In genomic region chr20:50416269-50416863, GRCh38 we compare ENCODE assay signal across 11 cellular contexts.
A peak's percentile ranks its signal among the peaks of the same experiment; 100 is the strongest.
DNase-seq lines count a peak whose midpoint lies in the region; ATAC-seq and TF ChIP-seq lines count a peak whose summit lies in the region.
"Had no signal": no experiment of that assay in that cellular context is flagged by ENCODE, and none has a peak within 500 bp of the region (broad histone marks: within the 10 kb centered on the region; RNA-seq: fewer than 3 reads in every experiment).

No MANE protein-coding gene starts in this region.

- POLR2A ChIA-PET in WTC11 (lab: Charles Lee), result no interaction called here
- POLR2A ChIA-PET in activated CD8-positive, alpha-beta T cell treated with anti-CD3 and anti-CD28 coated beads, Interleukin-2, amount 10 ng/mL, durations not matched to agents 7 days and 5 days (lab: Charles Lee), result no interaction called here

- H3K27ac Mint-ChIP-seq in WTC11, result no peak overlapping the region
- peak overlapping the region; percentile 86 for H3K27ac Mint-ChIP-seq in type B pancreatic cell
- H3K27ac Mint-ChIP-seq in activated CD8-positive, alpha-beta T cell treated with anti-CD3 and anti-CD28 coated beads, Interleukin-2, amount 10 ng/mL, durations not matched to agents 7 days and 5 days, result no peak overlapping the region
- H3K27ac Mint-ChIP-seq: activated CD8-positive, alpha-beta memory T cell treated with anti-CD3 and anti-CD28 coated beads, Interleukin-2, amount 10 ng/mL, durations not matched to agents 7 days and 5 days had no signal

- peaks cover 12% of the 10 kb centered on the region for H3K36me3 Mint-ChIP-seq in WTC11
- H3K36me3 Mint-ChIP-seq in type B pancreatic cell, result peaks cover 4% of the 10 kb centered on the region
- no peaks in the 10 kb centered on the region for H3K36me3 Mint-ChIP-seq in activated CD8-positive, alpha-beta T cell treated with anti-CD3 and anti-CD28 coated beads, Interleukin-2, amount 10 ng/mL, durations not matched to agents 7 days and 5 days (ENCODE audit: low read depth)
- H3K36me3 Mint-ChIP-seq: activated CD8-positive, alpha-beta memory T cell treated with anti-CD3 and anti-CD28 coated beads, Interleukin-2, amount 10 ng/mL, durations not matched to agents 7 days and 5 days had no signal

- 91% methylated on average over 5 of the region's 12 CpGs for WGBS in esophagus muscularis mucosa

- H3K27me3 ChIP-seq in esophagus muscularis mucosa, result no peaks in the 10 kb centered on the region

- H3K36me3 ChIP-seq in esophagus muscularis mucosa, result no peaks in the 10 kb centered on the region

- TF ChIP-seq EP300 in esophagus muscularis mucosa (IDR thresholded peaks at IDR 0.05), result no peak

- H3K9me3 Mint-ChIP-seq in WTC11 (peaks cover 11% of the 10 kb centered on the region), type B pancreatic cell (peaks cover 4% of the 10 kb centered on the region)
- H3K9me3 Mint-ChIP-seq in activated CD8-positive, alpha-beta T cell treated with anti-CD3 and anti-CD28 coated beads, Interleukin-2, amount 10 ng/mL, durations not matched to agents 7 days and 5 days (ENCODE audit: insufficient read depth), result no peaks in the 10 kb centered on the region

- peaks cover 36% of the 10 kb centered on the region for H3K4me1 Mint-ChIP-seq in WTC11
- H3K4me1 Mint-ChIP-seq in type B pancreatic cell (ENCODE audit: unreplicated experiment), result peaks cover 15% of the 10 kb centered on the region
- no peaks in the 10 kb centered on the region for H3K4me1 Mint-ChIP-seq in activated CD8-positive, alpha-beta T cell treated with anti-CD3 and anti-CD28 coated beads, Interleukin-2, amount 10 ng/mL, durations not matched to agents 7 days and 5 days (ENCODE audit: low read depth)
- H3K4me1 Mint-ChIP-seq: activated CD8-positive, alpha-beta memory T cell treated with anti-CD3 and anti-CD28 coated beads, Interleukin-2, amount 10 ng/mL, durations not matched to agents 7 days and 5 days had no signal

- H3K27me3 Mint-ChIP-seq in WTC11 (ENCODE audit: low read depth), result no peaks in the 10 kb centered on the region; the same call in none of the 2 replicates
- H3K27me3 Mint-ChIP-seq in type B pancreatic cell, result peaks cover 4% of the 10 kb centered on the region
- H3K27me3 Mint-ChIP-seq in activated CD8-positive, alpha-beta T cell treated with anti-CD3 and anti-CD28 coated beads, Interleukin-2, amount 10 ng/mL, durations not matched to agents 7 days and 5 days (ENCODE audit: low read depth), result peaks cover 30% of the 10 kb centered on the region

- no peak for ATAC-seq in WTC11
- ATAC-seq in omental fat pad (ENCODE audit: low FRiP score), result peak; percentile 57
- ATAC-seq in GM21447 (IDR thresholded peaks at IDR 0.05; ENCODE audit: unreplicated experiment), result no peak
- no peak for ATAC-seq in activated CD8-positive, alpha-beta T cell treated with anti-CD3 and anti-CD28 coated beads, Interleukin-2, amount 10 ng/mL, durations not matched to agents 7 days and 5 days
- ATAC-seq in HG03571 (IDR thresholded peaks at IDR 0.05; ENCODE audit: unreplicated experiment), result no peak
- ATAC-seq: activated CD8-positive, alpha-beta memory T cell treated with anti-CD3 and anti-CD28 coated beads, Interleukin-2, amount 10 ng/mL, durations not matched to agents 7 days and 5 days had no signal

- H3K4me3 ChIP-seq in esophagus muscularis mucosa, result peak overlapping the region; percentile 8 to 28 (median 16)

- H3K4me3 Mint-ChIP-seq in WTC11, result no peak overlapping the region
- H3K4me3 Mint-ChIP-seq in type B pancreatic cell, result no peak overlapping the region
- no peak overlapping the region for H3K4me3 Mint-ChIP-seq in activated CD8-positive, alpha-beta T cell treated with anti-CD3 and anti-CD28 coated beads, Interleukin-2, amount 10 ng/mL, durations not matched to agents 7 days and 5 days
- H3K4me3 Mint-ChIP-seq: activated CD8-positive, alpha-beta memory T cell treated with anti-CD3 and anti-CD28 coated beads, Interleukin-2, amount 10 ng/mL, durations not matched to agents 7 days and 5 days had no signal

- TF ChIP-seq POLR2A in esophagus muscularis mucosa (IDR thresholded peaks at IDR 0.05; ENCODE audit: low read depth), result no peak

- CTCF ChIA-PET in WTC11 (lab: Charles Lee), result interaction anchor here (1.0 to 1.2 kb wide), 2 partner anchors 8 to 225 kb away, joined by 3 read pairs; no protein-coding TSS in a partner anchor
- CTCF ChIA-PET in activated CD8-positive, alpha-beta T cell treated with anti-CD3 and anti-CD28 coated beads, Interleukin-2, amount 10 ng/mL, durations not matched to agents 7 days and 5 days (lab: Charles Lee), result no interaction called here

- no peak for DNase-seq in WTC11 (ENCODE audit: low spot score)
- DNase-seq in esophagus muscularis mucosa (ENCODE audit: extremely low spot score), result no peak
- DNase-seq in omental fat pad (ENCODE audit: low spot score), result no peak
- no peak for DNase-seq in type B pancreatic cell (ENCODE audit: extremely low spot score, unreplicated experiment)
- DNase-seq in stimulated activated CD8-positive, alpha-beta memory T cell treated with anti-CD3 and anti-CD28 coated beads, Interleukin-4, amount 100 ng/mL, for 48 hours, result no peak
- no peak for DNase-seq in activated CD8-positive, alpha-beta T cell treated with anti-CD3 and anti-CD28 coated beads, Interleukin-2, amount 10 ng/mL, durations not matched to agents 7 days and 5 days
- DNase-seq: activated CD8-positive, alpha-beta memory T cell treated with anti-CD3 and anti-CD28 coated beads, Interleukin-2, amount 10 ng/mL, durations not matched to agents 7 days and 5 days; foreskin melanocyte; NCI-H748 treated with DMSO at 0.1 percent for 48 hours had no signal

- peaks cover 35 to 59% (median 52%) of the 10 kb centered on the region in 4 donors for H3K4me1 ChIP-seq in esophagus muscularis mucosa

- H3K27ac ChIP-seq in esophagus muscularis mucosa (replicated peaks in 1 of 4), result peak overlapping the region; percentile 92 to 100 (median 97)

- intact Hi-C loops in esophagus muscularis mucosa (cut with DNase I), result no loop called here

- TF ChIP-seq CTCF in WTC11 (IDR thresholded peaks at IDR 0.05) (no peak), esophagus muscularis mucosa (IDR thresholded peaks at IDR 0.05) (no peak), omental fat pad (IDR thresholded peaks at IDR 0.05) (no peak), type B pancreatic cell (conservative IDR thresholded peaks at IDR 0.05) (no peak)

- H3K9me3 ChIP-seq in esophagus muscularis mucosa, result no peaks in the 10 kb centered on the region

TF ChIP-seq in WTC11, 78 proteins besides CTCF, POLR2A, EP300 and RAD21:
- TF ChIP-seq ZNF281 (CRISPR knock-in tag; IDR thresholded peaks at IDR 0.05) (no peak), SMAD4 (CRISPR knock-in tag; IDR thresholded peaks at IDR 0.05) (no peak), ZSCAN18 (CRISPR knock-in tag; IDR thresholded peaks at IDR 0.05) (no peak), GABPB1 (CRISPR knock-in tag; IDR thresholded peaks at IDR 0.05) (0 out of 2 replicates have a peak, but pooled peaks have one; percentile 15), ZNF138 (CRISPR knock-in tag; conservative IDR thresholded peaks at IDR 0.05) (no peak)
